ENCODE assay signal across 15 cellular contexts in the genomic region with DNA sequence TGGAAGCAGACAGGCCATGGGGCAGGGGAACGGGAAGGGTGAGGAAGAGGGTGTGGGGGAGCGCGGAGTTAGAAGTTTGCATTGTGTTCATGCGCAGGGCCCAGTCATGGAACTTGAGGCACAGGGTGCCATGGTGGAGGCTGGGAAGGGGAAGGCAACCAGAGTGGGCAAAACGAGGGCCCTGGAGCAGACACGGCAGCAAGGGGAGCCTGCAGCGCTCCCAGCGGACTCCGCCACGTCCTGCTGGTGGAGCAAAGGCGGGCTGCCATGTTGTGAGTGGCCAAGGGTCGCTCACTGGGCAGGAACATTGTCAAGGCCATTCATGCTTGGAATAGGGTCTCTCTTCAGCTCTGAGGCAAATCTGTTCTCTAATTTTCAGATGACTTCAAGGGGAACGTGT. TPM values are rescaled to one million over a fixed set of nuclear protein-coding genes. Genes with fewer than 3 reads are reported as not detected.
DNase-seq lines count a peak whose midpoint lies in the region; ATAC-seq and TF ChIP-seq lines count a peak whose summit lies in the region.
"Had no signal": no experiment of that assay in that cellular context is flagged by ENCODE, and none has a peak within 500 bp of the region (broad histone marks: within the 10 kb centered on the region; RNA-seq: fewer than 3 reads in every experiment).

No MANE protein-coding gene starts in this region.

- POLR2A ChIA-PET in activated CD8-positive, alpha-beta T cell treated with anti-CD3 and anti-CD28 coated beads, Interleukin-2, amount 10 ng/mL, durations not matched to agents 7 days and 5 days (lab: Charles Lee): interaction anchor here (1.0 kb wide), 1 partner anchor 9 kb away, joined by 3 read pairs; no protein-coding TSS in a partner anchor
- POLR2A ChIA-PET in CD8-positive, alpha-beta memory T cell (lab: Charles Lee): interaction anchor here (0.6 kb wide), 1 partner anchor 23 kb away, joined by 3 read pairs; no protein-coding TSS in a partner anchor

- H3K9me3 Mint-ChIP-seq in activated naive CD4-positive, alpha-beta T cell treated with anti-CD3 and anti-CD28 coated beads, Interleukin-2, amount 10 ng/mL, durations not matched to agents 7 days and 5 days: no peaks in the 10 kb centered on the region
- H3K9me3 Mint-ChIP-seq in activated CD8-positive, alpha-beta T cell treated with anti-CD3 and anti-CD28 coated beads, Interleukin-2, amount 10 ng/mL, durations not matched to agents 7 days and 5 days (ENCODE audit: insufficient read depth): no peaks in the 10 kb centered on the region
- no peaks in the 10 kb centered on the region for H3K9me3 Mint-ChIP-seq in immature natural killer cell
- no peaks in the 10 kb centered on the region for H3K9me3 Mint-ChIP-seq in CD8-positive, alpha-beta memory T cell
- H3K9me3 Mint-ChIP-seq: CD4-positive, CD25-positive, alpha-beta regulatory T cell had no signal

- H3K36me3 ChIP-seq in stomach: peaks cover 4 to 70% (median 50%) of the 10 kb centered on the region in 4 donors
- H3K36me3 ChIP-seq in CD8-positive, alpha-beta memory T cell (ENCODE audit: insufficient read depth, low read length): peaks cover 77% of the 10 kb centered on the region

- peaks cover 2% of the 10 kb centered on the region for H3K4me1 Mint-ChIP-seq in activated naive CD4-positive, alpha-beta T cell treated with anti-CD3 and anti-CD28 coated beads, Interleukin-2, amount 10 ng/mL, durations not matched to agents 7 days and 5 days
- H3K4me1 Mint-ChIP-seq in activated CD8-positive, alpha-beta T cell treated with anti-CD3 and anti-CD28 coated beads, Interleukin-2, amount 10 ng/mL, durations not matched to agents 7 days and 5 days (ENCODE audit: low read depth): peaks cover 12% of the 10 kb centered on the region
- peaks cover 4 to 6% of the 10 kb centered on the region in 2 donors for H3K4me1 Mint-ChIP-seq in immature natural killer cell
- H3K4me1 Mint-ChIP-seq in CD8-positive, alpha-beta memory T cell: peaks cover 1 to 21% (median 3%) of the 10 kb centered on the region in 3 donors

- WGBS in stomach, 5 donors: 88 to 95% (median 92%) methylated on average over 13 of the region's 13 CpGs

- intact Hi-C loops in stomach (cut with DNase I; ENCODE audit: low total_unique reads): no loop called here

- peaks cover 74% of the 10 kb centered on the region for H3K36me3 Mint-ChIP-seq in activated naive CD4-positive, alpha-beta T cell treated with anti-CD3 and anti-CD28 coated beads, Interleukin-2, amount 10 ng/mL, durations not matched to agents 7 days and 5 days
- peaks cover 89% of the 10 kb centered on the region for H3K36me3 Mint-ChIP-seq in activated CD8-positive, alpha-beta T cell treated with anti-CD3 and anti-CD28 coated beads, Interleukin-2, amount 10 ng/mL, durations not matched to agents 7 days and 5 days (ENCODE audit: low read depth)
- H3K36me3 Mint-ChIP-seq in immature natural killer cell: peaks cover 8 to 47% (median 9%) of the 10 kb centered on the region in 3 donors
- peaks cover 0 to 97% (median 12%) of the 10 kb centered on the region in 3 donors for H3K36me3 Mint-ChIP-seq in CD8-positive, alpha-beta memory T cell

- H3K4me3 ChIP-seq in stomach: no peak overlapping the region
- H3K4me3 ChIP-seq in CD8-positive, alpha-beta memory T cell (ENCODE audit: low read length): no peak overlapping the region

- H3K27ac ChIP-seq in stomach: peak overlapping the region in 4 of 5 donors; percentile 36 to 88 (median 53)
- H3K27ac ChIP-seq in CD8-positive, alpha-beta memory T cell (ENCODE audit: low read depth, low read length): no peak overlapping the region
- H3K27ac ChIP-seq: HL-60 had no signal

- H3K27ac Mint-ChIP-seq in activated naive CD4-positive, alpha-beta T cell treated with anti-CD3 and anti-CD28 coated beads, Interleukin-2, amount 10 ng/mL, durations not matched to agents 7 days and 5 days: peak overlapping the region; percentile 76
- H3K27ac Mint-ChIP-seq in activated CD8-positive, alpha-beta T cell treated with anti-CD3 and anti-CD28 coated beads, Interleukin-2, amount 10 ng/mL, durations not matched to agents 7 days and 5 days: peak overlapping the region; percentile 61
- H3K27ac Mint-ChIP-seq in immature natural killer cell: peak overlapping the region in 4 of 6 donors; percentile 8 to 84 (median 66)
- peak overlapping the region in 3 of 8 donors; percentile 48 to 96 (median 58) for H3K27ac Mint-ChIP-seq in CD8-positive, alpha-beta memory T cell

- TF ChIP-seq EP300 in stomach (IDR thresholded peaks at IDR 0.05): no peak

- ATAC-seq in activated CD8-positive, alpha-beta T cell treated with anti-CD3 and anti-CD28 coated beads, Interleukin-2, amount 10 ng/mL, durations not matched to agents 7 days and 5 days: no peak
- ATAC-seq in GM18907 (IDR thresholded peaks at IDR 0.05; ENCODE audit: unreplicated experiment): no peak

- H3K4me3 Mint-ChIP-seq in activated naive CD4-positive, alpha-beta T cell treated with anti-CD3 and anti-CD28 coated beads, Interleukin-2, amount 10 ng/mL, durations not matched to agents 7 days and 5 days: no peak overlapping the region
- H3K4me3 Mint-ChIP-seq in activated CD8-positive, alpha-beta T cell treated with anti-CD3 and anti-CD28 coated beads, Interleukin-2, amount 10 ng/mL, durations not matched to agents 7 days and 5 days: no peak overlapping the region
- no peak overlapping the region for H3K4me3 Mint-ChIP-seq in immature natural killer cell
- no peak overlapping the region for H3K4me3 Mint-ChIP-seq in CD8-positive, alpha-beta memory T cell

- no peaks in the 10 kb centered on the region for H3K9me3 ChIP-seq in stomach
- no peaks in the 10 kb centered on the region for H3K9me3 ChIP-seq in CD8-positive, alpha-beta memory T cell (ENCODE audit: low read length)

- peaks cover 40 to 74% (median 62%) of the 10 kb centered on the region in 4 donors for H3K4me1 ChIP-seq in stomach
- H3K4me1 ChIP-seq in CD8-positive, alpha-beta memory T cell (ENCODE audit: insufficient read depth, low read length): no peaks in the 10 kb centered on the region

- TF ChIP-seq CTCF in stomach (IDR thresholded peaks at IDR 0.05): no peak

- CTCF ChIA-PET in activated naive CD4-positive, alpha-beta T cell treated with anti-CD3 and anti-CD28 coated beads, Interleukin-2, amount 10 ng/mL, durations not matched to agents 7 days and 5 days (lab: Charles Lee): no interaction called here
- CTCF ChIA-PET in activated CD8-positive, alpha-beta T cell treated with anti-CD3 and anti-CD28 coated beads, Interleukin-2, amount 10 ng/mL, durations not matched to agents 7 days and 5 days (lab: Charles Lee): interaction anchor here (1.0 kb wide), 1 partner anchor 54 kb away, joined by 3 read pairs; no protein-coding TSS in a partner anchor
- CTCF ChIA-PET in CD8-positive, alpha-beta memory T cell (lab: Charles Lee): interaction anchor here (1.1 kb wide), 1 partner anchor 66 kb away, joined by 3 read pairs; no protein-coding TSS in a partner anchor

- H3K27me3 ChIP-seq in stomach: no peaks in the 10 kb centered on the region
- H3K27me3 ChIP-seq in CD8-positive, alpha-beta memory T cell (ENCODE audit: insufficient read depth, low read length, poor library complexity, severe bottlenecking): no peaks in the 10 kb centered on the region

- TF ChIP-seq POLR2A in stomach (IDR thresholded peaks at IDR 0.05): no peak

- no peak for DNase-seq in activated naive CD4-positive, alpha-beta T cell treated with anti-CD3 and anti-CD28 coated beads, Interleukin-2, amount 10 ng/mL, durations not matched to agents 7 days and 5 days
- DNase-seq in activated naive CD4-positive, alpha-beta T cell treated with anti-CD3 and anti-CD28 coated beads, Interleukin-2, amount 50 U/mL, for 16 hours: no peak
- DNase-seq in activated CD8-positive, alpha-beta T cell treated with anti-CD3 and anti-CD28 coated beads, Interleukin-2, amount 10 ng/mL, durations not matched to agents 7 days and 5 days: no peak
- DNase-seq in immature natural killer cell (no peak), stomach (no peak), ureter (ENCODE audit: low spot score) (no peak)
- DNase-seq in CD8-positive, alpha-beta memory T cell: no peak
- DNase-seq: CD4-positive, CD25-positive, alpha-beta regulatory T cell; GOT3; KG1; NCI-H1092 treated with DMSO at 0.1 percent for 48 hours; NCI-H187; NCI-H446 had no signal

- H3K27me3 Mint-ChIP-seq in activated naive CD4-positive, alpha-beta T cell treated with anti-CD3 and anti-CD28 coated beads, Interleukin-2, amount 10 ng/mL, durations not matched to agents 7 days and 5 days: peaks cover 4% of the 10 kb centered on the region
- H3K27me3 Mint-ChIP-seq in activated CD8-positive, alpha-beta T cell treated with anti-CD3 and anti-CD28 coated beads, Interleukin-2, amount 10 ng/mL, durations not matched to agents 7 days and 5 days (ENCODE audit: low read depth): no peaks in the 10 kb centered on the region
- H3K27me3 Mint-ChIP-seq in immature natural killer cell (ENCODE audit: low read depth in 3 of 3): peaks cover 0 to 21% (median 17%) of the 10 kb centered on the region in 3 donors
- H3K27me3 Mint-ChIP-seq in CD8-positive, alpha-beta memory T cell: no peaks in the 10 kb centered on the region
- H3K27me3 Mint-ChIP-seq: CD4-positive, CD25-positive, alpha-beta regulatory T cell had no signal

RNA-seq across cellular contexts. Expression of a gene that starts 20.5 kb away (rescaled TPM):
- total RNA-seq in activated CD8-positive, alpha-beta T cell treated with anti-CD3 and anti-CD28 coated beads, Interleukin-2, amount 10 ng/mL, durations not matched to agents 7 days and 5 days: under 1 TPM; 0.05 to 0.39 TPM
- polyA plus RNA-seq in immature natural killer cell (10 to 100 TPM in 2 of 3 donors, 1 to 10 TPM in 1; 7.8 to 21.7 (median 12.1) TPM), stomach (1 to 10 TPM; 4.3 to 8.6 (median 7.7) TPM)
- total RNA-seq in stomach (10 to 100 TPM in 4 of 5 donors, 1 to 10 TPM in 1; 1.2 to 53.0 (median 25.0) TPM), ureter (59.9 TPM)
- under 1 TPM; 0.35 to 0.42 TPM for total RNA-seq in CD8-positive, alpha-beta memory T cell
- polyA plus RNA-seq in CD8-positive, alpha-beta memory T cell: 0.72 TPM
- total RNA-seq: CD4-positive, CD25-positive, alpha-beta regulatory T cell had no signal
